In genomic region chrX:72306851-72307645, GRCh38 we compare ENCODE assay signal across 1 cellular context.
TF ChIP-seq lines count a peak whose summit lies in the region.

No MANE protein-coding gene starts in this region.

TF ChIP-seq in HepG2, 621 proteins besides CTCF, POLR2A, EP300 and RAD21 (continued from another document):
- TF ChIP-seq ZNF687 (CRISPR knock-in tag; IDR thresholded peaks at IDR 0.05) (peak; percentile 18; the same call in 1 of the 2 replicates), RCOR2 (CRISPR knock-in tag; IDR thresholded peaks at IDR 0.05) (no peak), ZNF230 (CRISPR knock-in tag; IDR thresholded peaks at IDR 0.05) (no peak), ZNF644 (CRISPR knock-in tag; IDR thresholded peaks at IDR 0.05; ENCODE audit: low read depth) (no peak), ZNF777 (CRISPR knock-in tag; IDR thresholded peaks at IDR 0.05) (peak; percentile 48; the same call in 1 of the 2 replicates), PRDM15 (CRISPR knock-in tag; IDR thresholded peaks at IDR 0.05) (peak; percentile 98), PCBP2 (optimal IDR thresholded peaks at IDR 0.05; ENCODE audit: low read depth, low read length, poor library complexity, severe bottlenecking) (no peak), ZNF850 (CRISPR knock-in tag; conservative IDR thresholded peaks at IDR 0.05) (no peak), BCL6 (CRISPR knock-in tag; IDR thresholded peaks at IDR 0.05) (peak; percentile 85), SRSF4 (IDR thresholded peaks at IDR 0.05; ENCODE audit: low read depth, low read length, poor library complexity, severe bottlenecking) (no peak), ZNF784 (CRISPR knock-in tag; IDR thresholded peaks at IDR 0.05; ENCODE audit: borderline replicate concordance) (no peak), HIVEP1 (CRISPR knock-in tag; IDR thresholded peaks at IDR 0.05) (no peak), SP2 (CRISPR knock-in tag; IDR thresholded peaks at IDR 0.05) (no peak), HNRNPL (IDR thresholded peaks at IDR 0.05; ENCODE audit: low read depth, low read length) (0 out of 2 replicates have a peak, but pooled peaks have one; percentile 52), ZFP91 (CRISPR knock-in tag; IDR thresholded peaks at IDR 0.05; ENCODE audit: borderline replicate concordance) (peak; percentile 97)
TF ChIP-seq in HepG2: peak in this region for 6.
